ENCODE assay signal across 19 cellular contexts in genomic region chr5:139631520-139632165, GRCh38. TPM values are rescaled to one million over a fixed set of nuclear protein-coding genes. Genes with fewer than 3 reads are reported as not detected.
DNase-seq lines count a peak whose midpoint lies in the region; ATAC-seq, FAIRE-seq and TF ChIP-seq lines count a peak whose summit lies in the region.
"Had no signal": no experiment of that assay in that cellular context is flagged by ENCODE, and none has a peak within 500 bp of the region (broad histone marks: within the 10 kb centered on the region; RNA-seq: fewer than 3 reads in every experiment).

No MANE protein-coding gene starts in this region.

- H3K4me1 ChIP-seq in A549 (peaks cover 20% of the 10 kb centered on the region), SK-N-SH (ENCODE audit: control insufficient read depth in 1 of 2, insufficient read depth in 2 of 2, low read depth in 1 of 2, low read length in 1 of 2) (peaks cover 15 to 31% of the 10 kb centered on the region in 2 experiments), HepG2 (ENCODE audit: insufficient read depth, low read length) (peaks cover 41% of the 10 kb centered on the region)

- POLR2A ChIA-PET in A549 (lab: Yijun Ruan, JAX): interaction anchor here (0.7 kb wide), 1 partner anchor 73 kb away, joined by 3 read pairs; no protein-coding TSS in a partner anchor
- POLR2A ChIA-PET in SK-N-SH (lab: Yijun Ruan, JAX): interaction anchor here (0.6 kb wide), 1 partner anchor 60 kb away, joined by 3 read pairs; no protein-coding TSS in a partner anchor
- POLR2A ChIA-PET in HepG2 (lab: Yijun Ruan, JAX): interaction anchor here (0.9 to 1.2 kb wide), 3 partner anchors 56 to 102 kb away, joined by 3 to 5 read pairs (median 4); partner anchors contain the start of gene UBE2D2

- in situ Hi-C loops in HepG2 (cut with HindIII; ENCODE audit: extremely low pct_ligation_motif_present, low pct_unique_long_range_greater_than_20kb): loop anchor here (25.0 kb wide), 1 partner anchor 331 kb away; no protein-coding TSS in a partner anchor

- no TSS peak for BruUV-seq in HepG2 (replicated peaks; lab: Mats Ljungman, UMichigan)

- H3K36me3 ChIP-seq in SK-N-SH (replicated peaks in 1 of 2; ENCODE audit: control insufficient read depth in 1 of 2, insufficient read depth in 2 of 2, low read length in 1 of 2): peaks cover 26 to 33% of the 10 kb centered on the region in 2 experiments
- H3K36me3 ChIP-seq in HepG2 (replicated peaks in 1 of 2; ENCODE audit: control insufficient read depth in 1 of 2, insufficient read depth in 2 of 2, low read length in 2 of 2): peaks cover 4 to 29% of the 10 kb centered on the region in 2 experiments

- intact Hi-C loops in HepG2 (cut with micrococcal nuclease; ENCODE audit: unreplicated experiment): loop anchor here (10.0 kb wide), 1 partner anchor 213 kb away; no protein-coding TSS in a partner anchor

- H3K9me3 ChIP-seq in A549: no peaks in the 10 kb centered on the region
- H3K9me3 ChIP-seq in SK-N-SH: no peaks in the 10 kb centered on the region
- H3K9me3 ChIP-seq in HepG2 (ENCODE audit: low read length): no peaks in the 10 kb centered on the region
- H3K9me3 ChIP-seq: gastroesophageal sphincter had no signal

- no peak for TF ChIP-seq POLR2A in A549 (IDR thresholded peaks at IDR 0.05; ENCODE audit: low read length)
- no peak for TF ChIP-seq POLR2A in HepG2 (IDR thresholded peaks at IDR 0.05; ENCODE audit: insufficient read depth in 1 of 2, low read depth in 2 of 2, low read length in 2 of 2)

- H3K27ac ChIP-seq in A549 (no peak overlapping the region), SK-N-SH (ENCODE audit: low read depth in 2 of 2, low read length in 1 of 2) (peak overlapping the region; percentile 49 to 51; a peak in 3 of 4 replicates), HepG2 (ENCODE audit: extremely low read length, insufficient read depth, low read length) (no peak overlapping the region)
- H3K27ac ChIP-seq: gastroesophageal sphincter had no signal

- ATAC-seq in A549: no peak
- no peak for ATAC-seq in HepG2
- no peak for ATAC-seq in GM18511 (IDR thresholded peaks at IDR 0.05; ENCODE audit: unreplicated experiment)
- ATAC-seq: gastroesophageal sphincter had no signal

- H3F3A ChIP-seq in SK-N-SH (replicated peaks; ENCODE audit: insufficient read depth): peaks cover 55% of the 10 kb centered on the region

- no peaks in the 10 kb centered on the region for H3K9me2 ChIP-seq in SK-N-SH

- H4K20me1 ChIP-seq in SK-N-SH (ENCODE audit: insufficient read depth) (peaks cover 4% of the 10 kb centered on the region), HepG2 (ENCODE audit: insufficient read depth, low read length) (no peaks in the 10 kb centered on the region)

- TF ChIP-seq RAD21 in A549 (conservative IDR thresholded peaks at IDR 0.05 in 1 of 2, IDR thresholded peaks at IDR 0.05 in 1 of 2): no peak
- TF ChIP-seq RAD21 in SK-N-SH (IDR thresholded peaks at IDR 0.05; ENCODE audit: low read length): no peak
- TF ChIP-seq RAD21 in HepG2 (CRISPR knock-in tag; IDR thresholded peaks at IDR 0.05): no peak

- H3K4me3 ChIP-seq in A549 (no peak overlapping the region), SK-N-SH (ENCODE audit: low read depth in 2 of 2, low read length in 1 of 2) (no peak overlapping the region), HepG2 (replicated peaks in 1 of 3; ENCODE audit: insufficient read depth in 1 of 3, low read depth in 2 of 3, low read length in 3 of 3) (no peak overlapping the region)
- H3K4me3 ChIP-seq: gastroesophageal sphincter had no signal

- FAIRE-seq in A549 (lab: Jason Lieb, UNC) (no peak), HepG2 (lab: Jason Lieb, UNC) (no peak)
- FAIRE-seq: endometrium had no signal

- CTCF ChIA-PET in A549 (lab: Yijun Ruan, JAX) (interaction anchor here (0.6 to 16.1 kb wide), 23 partner anchors 9 to 337 kb away, joined by 3 to 267 read pairs (median 8); partner anchors contain the start of gene CXXC5), SK-N-SH (lab: Yijun Ruan, JAX) (interaction anchor here (0.7 to 22.4 kb wide), 22 partner anchors 8 to 410 kb away, joined by 3 to 627 read pairs (median 6); partner anchors contain the start of gene CXXC5), HepG2 (lab: Yijun Ruan, JAX; ENCODE audit: low intra/inter-chr PET ratio, low total read pairs) (interaction anchor here (1.2 to 2.5 kb wide), 2 partner anchors 113 to 134 kb away, joined by 3 to 54 read pairs; no protein-coding TSS in a partner anchor)

- H2AFZ ChIP-seq in SK-N-SH (ENCODE audit: low read depth) (no peak overlapping the region), HepG2 (ENCODE audit: low read length) (no peak overlapping the region)

- WGBS in A549 (ENCODE audit: missing lambda C conversion rate): 90% methylated on average over 3 of the region's 3 CpGs
- whole genome bisulfite sequencing in SK-N-SH (ENCODE audit: low lambda C conversion rate): 43% methylated on average over 3 of the region's 3 CpGs
- 72% methylated on average over 3 of the region's 3 CpGs for whole genome bisulfite sequencing in HepG2 (ENCODE audit: low lambda C conversion rate)

- no peak overlapping the region for H3K4me2 ChIP-seq in A549
- no peak overlapping the region for H3K4me2 ChIP-seq in SK-N-SH
- H3K4me2 ChIP-seq in HepG2 (ENCODE audit: low read depth, low read length): no peak overlapping the region

- H3K9ac ChIP-seq in SK-N-SH (no peak overlapping the region), HepG2 (ENCODE audit: insufficient read depth, low read depth, low read length) (no peak overlapping the region)

- no peak for TF ChIP-seq EP300 in A549 (IDR thresholded peaks at IDR 0.05)
- no peak for TF ChIP-seq EP300 in SK-N-SH (IDR thresholded peaks at IDR 0.05; ENCODE audit: borderline replicate concordance in 1 of 2, low read depth in 1 of 2, low read length in 1 of 2)
- TF ChIP-seq EP300 in HepG2 (IDR thresholded peaks at IDR 0.05; ENCODE audit: low read depth in 2 of 2, low read length in 2 of 2): no peak
- TF ChIP-seq EP300 in HepG2 (CRISPR knock-in tag; IDR thresholded peaks at IDR 0.05; ENCODE audit: borderline replicate concordance): no peak

- H3K27me3 ChIP-seq in SK-N-SH (ENCODE audit: insufficient read depth) (no peaks in the 10 kb centered on the region), HepG2 (ENCODE audit: control insufficient read depth in 1 of 2, insufficient read depth in 2 of 2, low read length in 2 of 2) (no peaks in the 10 kb centered on the region)
- H3K27me3 ChIP-seq: gastroesophageal sphincter had no signal

- DNase-seq in A549 (ENCODE audit: low read depth in 1 of 2, low spot score in 1 of 2): no peak
- peak; percentile 27 for DNase-seq in EH (ENCODE audit: low read depth)
- DNase-seq in SK-N-SH: no peak
- no peak for DNase-seq in HepG2 (ENCODE audit: low spot score)
- DNase-seq in GDM1 (lab: John Stamatoyannopoulos, UW): no peak
- no peak for DNase-seq in NCI-H82 (lab: John Stamatoyannopoulos, UW)
- DNase-seq: activated CD4-positive, alpha-beta T cell treated with anti-CD3 and anti-CD28 coated beads, Interleukin-2, amount 50 U/mL, for 48 hours; activated gamma-delta T cell; AML-193; CD8-positive, alpha-beta memory T cell; DMS153; KG1; NCI-H1436 treated with DMSO at 0.1 percent for 48 hours; NCI-H2171 treated with DMSO at 0.1 percent for 48 hours; NCI-H526 treated with DMSO at 0.1 percent for 48 hours; stimulated activated CD4-positive, alpha-beta T cell treated with anti-CD3 and anti-CD28 coated beads, Interleukin-15, amount 100 ng/mL, for 24 hours had no signal

- TF ChIP-seq CTCF in A549 (IDR thresholded peaks at IDR 0.05) (no peak), SK-N-SH (IDR thresholded peaks at IDR 0.05) (no peak), HepG2 (CRISPR knock-in tag; IDR thresholded peaks at IDR 0.05) (no peak)

- H3K79me2 ChIP-seq in SK-N-SH (ENCODE audit: insufficient read depth): peaks cover 23% of the 10 kb centered on the region; the same call in 1 of the 2 replicates
- no peaks in the 10 kb centered on the region for H3K79me2 ChIP-seq in HepG2 (ENCODE audit: insufficient read depth, low read length)

TF ChIP-seq in A549, 52 proteins besides CTCF, POLR2A, EP300 and RAD21 (continues in another document):
- no peak for TF ChIP-seq ZFP36 (IDR thresholded peaks at IDR 0.05; ENCODE audit: borderline replicate concordance, partially characterized antibody)

TF ChIP-seq in SK-N-SH, 30 proteins besides CTCF, POLR2A, EP300 and RAD21 (continues in another document):
- TF ChIP-seq POLR2AphosphoS5 (IDR thresholded peaks at IDR 0.05; ENCODE audit: low read depth, low read length): peak; percentile 26; the same call in 1 of the 2 replicates

TF ChIP-seq in HepG2, 621 proteins besides CTCF, POLR2A, EP300 and RAD21 (continues in another document):
- TF ChIP-seq MTF1 (CRISPR knock-in tag; IDR thresholded peaks at IDR 0.05): no peak

RNA-seq across cellular contexts. Expression of gene CXXC5, which starts 16.5 kb away (rescaled TPM):
- 16.7 and 18.1 TPM in 2 replicates for polyA plus RNA-seq in A549 (2011; rRNA removed)
- 19.5 and 34.4 TPM in 2 replicates for polyA plus RNA-seq in A549 (2012; cell fraction: cytosol; rRNA removed)
- 24.3 and 27.2 TPM in 2 replicates for polyA plus RNA-seq in A549 (2012; cell fraction: nucleus; rRNA removed)
- 22.5 to 32.5 TPM (median 26.1 TPM) in 3 replicates for polyA plus RNA-seq in A549 (2017; fragmentation: RNase III; extraction: RNeasy Plus Mini Kit Qiagen cat#74134 plus additional on column Dnase treatment)
- 6.9 and 12.0 TPM in 2 replicates for polyA minus RNA-seq in A549 (2011; rRNA and poly(A)+ RNA removed)
- 47.4 and 52.9 TPM in 2 replicates for polyA plus RNA-seq in SK-N-SH (2012; rRNA removed)
- 32.6 and 46.5 TPM in 2 replicates for polyA plus RNA-seq in SK-N-SH (2012; cell fraction: cytosol; rRNA removed)
- polyA plus RNA-seq in SK-N-SH (2012; cell fraction: nucleus; rRNA removed): 35.1 and 38.6 TPM in 2 replicates
- 30.7 and 33.0 TPM in 2 replicates for total RNA-seq in HepG2 (2016; rRNA removed; fragmentation: Illumina TruSeq; extraction: Trizol)
- 7.4 and 8.6 TPM in 2 replicates for total RNA-seq in HepG2 (2016; cell fraction: cytosol; rRNA removed; fragmentation: Illumina TruSeq; extraction: Trizol; ENCODE audit: low read depth)
- 30.5 and 33.5 TPM in 2 replicates for total RNA-seq in HepG2 (2016; cell fraction: insoluble cytoplasmic fraction; rRNA removed; fragmentation: Illumina TruSeq; extraction: Trizol)
- total RNA-seq in HepG2 (2016; cell fraction: membrane; rRNA removed; fragmentation: Illumina TruSeq; extraction: Trizol): 32.7 and 37.9 TPM in 2 replicates
- 17.6 and 21.1 TPM in 2 replicates for total RNA-seq in HepG2 (2016; cell fraction: nucleus; rRNA removed; fragmentation: Illumina TruSeq; extraction: Trizol)
- 27.9 and 32.3 TPM in 2 replicates for polyA plus RNA-seq in HepG2 (2011; rRNA removed)
- 20.7 and 35.7 TPM in 2 replicates for polyA plus RNA-seq in HepG2 (2011; cell fraction: cytosol; rRNA removed)
- 20.0 and 30.1 TPM in 2 replicates for polyA plus RNA-seq in HepG2 (2011; cell fraction: nucleus; rRNA removed)
- 21.9 and 26.2 TPM in 2 replicates for polyA plus RNA-seq in HepG2 (2012)
- 7.7 and 8.6 TPM in 2 replicates for polyA plus RNA-seq in HepG2 (2016; cell fraction: cytosol; fragmentation: Illumina TruSeq; extraction: Trizol; ENCODE audit: low read depth)
- polyA plus RNA-seq in HepG2 (2016; cell fraction: insoluble cytoplasmic fraction; fragmentation: Illumina TruSeq; extraction: Trizol; ENCODE audit: low read depth): 46.9 and 51.9 TPM in 2 replicates
- 30.1 and 31.3 TPM in 2 replicates for polyA plus RNA-seq in HepG2 (2016; cell fraction: membrane; fragmentation: Illumina TruSeq; extraction: Trizol; ENCODE audit: low read depth)
- polyA plus RNA-seq in HepG2 (2016; cell fraction: nucleus; fragmentation: Illumina TruSeq; extraction: Trizol; ENCODE audit: insufficient read depth, low read depth): 39.0 and 44.0 TPM in 2 replicates
- 13.2 and 63.5 TPM in 2 replicates for polyA minus RNA-seq in HepG2 (2011; rRNA and poly(A)+ RNA removed; ENCODE audit: low replicate concordance)
- polyA minus RNA-seq in HepG2 (2011; cell fraction: cytosol; rRNA and poly(A)+ RNA removed): 26.9 and 37.6 TPM in 2 replicates
- 18.7 and 20.6 TPM in 2 replicates for polyA minus RNA-seq in HepG2 (2011; cell fraction: nucleus; rRNA and poly(A)+ RNA removed)

Comparison
In these comparisons a context has a peak if more than half of its experiments do, and no peak if none do; other contexts are left out.
1. H3K27ac ChIP-seq: peak in SK-N-SH (2 of 2); none in A549 (0 of 2) and HepG2 (single experiment).
2. Of the 38 proteins assayed by ChIP-seq in both HepG2 and A549: peak only in HepG2: CEBPB; only in A549: MAFK; in both: none; in neither: 36.